18 cellular contexts compared by ENCODE assay signal in genomic region chr16:57278494-57278893, GRCh38.
DNase-seq lines count a peak whose midpoint lies in the region; ATAC-seq, FAIRE-seq and TF ChIP-seq lines count a peak whose summit lies in the region.
"Had no signal": no experiment of that assay in that cellular context is flagged by ENCODE, and none has a peak within 500 bp of the region (broad histone marks: within the 10 kb centered on the region; RNA-seq: fewer than 3 reads in every experiment).

No MANE protein-coding gene starts in this region.

- no peak overlapping the region for H3K4me3 ChIP-seq in RWPE2 (ENCODE audit: severe bottlenecking)

- no peaks in the 10 kb centered on the region for H3K36me3 ChIP-seq in RWPE2 (ENCODE audit: low read depth)

- peaks cover 48% of the 10 kb centered on the region for H3K4me1 ChIP-seq in RWPE2 (ENCODE audit: insufficient read depth, poor library complexity, severe bottlenecking)

- H3K9me3 ChIP-seq in RWPE2 (ENCODE audit: severe bottlenecking), result no peaks in the 10 kb centered on the region

- DNase-seq in Ammon's horn (ENCODE audit: low spot score), result peak; percentile 81
- no peak for DNase-seq in RWPE2 (ENCODE audit: low spot score)
- DNase-seq in inferior parietal cortex (ENCODE audit: extremely low spot score), result peak; percentile 61
- peak in 30 of 56 donors; percentile 18 to 75 (median 46) for DNase-seq in nucleus accumbens (lab: John Stamatoyannopoulos, UW)
- DNase-seq in NCI-H2107 treated with DMSO at 0.1 percent for 48 hours (lab: John Stamatoyannopoulos, UW; ENCODE audit: unreplicated experiment), result no peak
- DNase-seq in NCI-H1105 (lab: John Stamatoyannopoulos, UW), result no peak
- no peak for DNase-seq in activated gamma-delta T cell treated with Interleukin-2 at 50 U/mL for 16 hours
- DNase-seq in D721Med (ENCODE audit: insufficient read length, low spot score), result no peak
- DNase-seq: DND-41; GDM1; KBM-7; NCI-H1048; NCI-H226; NCI-H526; NK-92 treated with Interleukin-12 subunit alpha and Interleukin-12 subunit beta, amount 100 ng/mL, for 24 hours had no signal

- ATAC-seq in RWPE2 (ENCODE audit: low read depth), result no peak

- TF ChIP-seq CTCF in RWPE2 (IDR thresholded peaks at IDR 0.05; ENCODE audit: poor library complexity, severe bottlenecking) (no peak), D721Med (IDR thresholded peaks at IDR 0.05; ENCODE audit: insufficient read depth, missing control alignments) (no peak)

- H3K27me3 ChIP-seq in RWPE2 (ENCODE audit: insufficient read depth, poor library complexity, severe bottlenecking), result no peaks in the 10 kb centered on the region

- FAIRE-seq in D721Med (lab: Jason Lieb, UNC), result no peak
- FAIRE-seq: A204.1, GM12892 had no signal

- peak overlapping the region; percentile 97 for H3K27ac ChIP-seq in RWPE2 (ENCODE audit: poor library complexity, severe bottlenecking)
- H3K27ac ChIP-seq: HL-60 had no signal

Comparison
In these comparisons a context has a peak if more than half of its experiments do, and no peak if none do; other contexts are left out.
1. DNase-seq: peak in Ammon's horn (single experiment), inferior parietal cortex (single experiment) and nucleus accumbens (30 of 56); none in RWPE2 (single experiment), NCI-H2107 treated with DMSO at 0.1 percent for 48 hours (single experiment), NCI-H1105 (single experiment), activated gamma-delta T cell treated with Interleukin-2 at 50 U/mL for 16 hours (single experiment) and D721Med (single experiment).